Comparison of ENCODE assay signal across 9 cellular contexts in genomic region chr19:45927565-45928261, GRCh38. TPM values are rescaled to one million over a fixed set of nuclear protein-coding genes. Genes with fewer than 3 reads are reported as not detected.
DNase-seq lines count a peak whose midpoint lies in the region; ATAC-seq, FAIRE-seq and TF ChIP-seq lines count a peak whose summit lies in the region.
"Had no signal": no experiment of that assay in that cellular context is flagged by ENCODE, and none has a peak within 500 bp of the region (broad histone marks: within the 10 kb centered on the region; RNA-seq: fewer than 3 reads in every experiment).

No MANE protein-coding gene starts in this region.

- no peaks in the 10 kb centered on the region for H3K4me1 ChIP-seq in kidney (ENCODE audit: control insufficient read depth in 1 of 2, insufficient read depth in 1 of 2, low read depth in 1 of 2, low read length in 2 of 2)

- H3K27ac ChIP-seq in WERI-Rb-1, result peak overlapping the region; percentile 67
- H3K27ac ChIP-seq in caudate nucleus (ENCODE audit: low read depth, low read length), result no peak overlapping the region
- H3K27ac ChIP-seq in kidney (ENCODE audit: low read depth in 2 of 2, low read length in 2 of 2), result no peak overlapping the region

- no peaks in the 10 kb centered on the region for H3K27me3 ChIP-seq in WERI-Rb-1 (ENCODE audit: insufficient read depth, low read depth, severe bottlenecking)

- peak; percentile 94 for FAIRE-seq in G401.6 (lab: Jason Lieb, UNC)
- FAIRE-seq in kidney (lab: Jason Lieb, UNC), result no peak

- no peaks in the 10 kb centered on the region for H3K9me3 ChIP-seq in WERI-Rb-1 (ENCODE audit: severe bottlenecking)
- no peaks in the 10 kb centered on the region for H3K9me3 ChIP-seq in kidney (ENCODE audit: control insufficient read depth in 1 of 2, low read length in 2 of 2)

- no peak overlapping the region for H3K9ac ChIP-seq in kidney (ENCODE audit: low read length in 2 of 2)

- H3K4me3 ChIP-seq in WERI-Rb-1 (ENCODE audit: low read depth, low read length) (peak overlapping the region; percentile 47), kidney (ENCODE audit: low read length in 2 of 2) (peak overlapping the region in 1 of 2 donors; percentile 49)

- ATAC-seq in HG03045 (IDR thresholded peaks at IDR 0.05; ENCODE audit: unreplicated experiment), result peak; percentile 72
- no peak for ATAC-seq in HG03025 (IDR thresholded peaks at IDR 0.05; ENCODE audit: low FRiP score, unreplicated experiment)

- DNase-seq in NCI-H226, result peak; percentile 84
- peak; percentile 97 for DNase-seq in WERI-Rb-1
- peak; percentile 22 to 94 (median 77) for DNase-seq in caudate nucleus (lab: John Stamatoyannopoulos, UW)
- DNase-seq in kidney, result peak; percentile 92
- DNase-seq in stimulated activated CD4-positive, alpha-beta T cell treated with anti-CD3 and anti-CD28 coated beads, Interleukin-1b, Interleukin-23, amount 100 ng/mL, for 48 hours, result peak; percentile 90

- intact Hi-C loops in kidney (cut with DNase I), result no loop called here

- H3K36me3 ChIP-seq in WERI-Rb-1 (no peaks in the 10 kb centered on the region), kidney (ENCODE audit: control insufficient read depth in 1 of 2, insufficient read depth in 2 of 2, low read length in 2 of 2) (no peaks in the 10 kb centered on the region)

- peak; percentile 59 for TF ChIP-seq CTCF in WERI-Rb-1 (IDR thresholded peaks at IDR 0.05; ENCODE audit: low read depth, low read length)
- TF ChIP-seq CTCF in kidney (IDR thresholded peaks at IDR 0.05; ENCODE audit: borderline replicate concordance, extremely low read depth, insufficient read depth), result peak; percentile 2

RNA-seq across cellular contexts. Expression of gene NANOS2, which starts 13.1 kb away (rescaled TPM):
- not detected for total RNA-seq in kidney
- polyA plus RNA-seq in kidney (ENCODE audit: insufficient read depth, low read depth, low replicate concordance), result not detected
- total RNA-seq: urinary bladder had no signal
- polyA plus RNA-seq: urinary bladder had no signal

RNA-seq across cellular contexts. Expression of gene MYPOP, which starts 25.3 kb away (rescaled TPM):
- 6.7 TPM for total RNA-seq in kidney
- 11.7 TPM for polyA plus RNA-seq in kidney (ENCODE audit: insufficient read depth, low read depth, low replicate concordance)

RNA-seq across cellular contexts. Expression of gene IRF2BP1, which starts 41.8 kb away (rescaled TPM):
- 23.2 TPM for total RNA-seq in kidney
- 18.2 TPM for polyA plus RNA-seq in kidney (ENCODE audit: insufficient read depth, low read depth, low replicate concordance)

RNA-seq across cellular contexts. Expression of gene NOVA2, which starts 46.0 kb away (rescaled TPM):
- total RNA-seq in kidney, result 8.5 TPM
- 0.95 TPM for polyA plus RNA-seq in kidney (ENCODE audit: insufficient read depth, low read depth, low replicate concordance)
